Comparison of ENCODE assay signal across 8 cellular contexts in the genomic region with DNA sequence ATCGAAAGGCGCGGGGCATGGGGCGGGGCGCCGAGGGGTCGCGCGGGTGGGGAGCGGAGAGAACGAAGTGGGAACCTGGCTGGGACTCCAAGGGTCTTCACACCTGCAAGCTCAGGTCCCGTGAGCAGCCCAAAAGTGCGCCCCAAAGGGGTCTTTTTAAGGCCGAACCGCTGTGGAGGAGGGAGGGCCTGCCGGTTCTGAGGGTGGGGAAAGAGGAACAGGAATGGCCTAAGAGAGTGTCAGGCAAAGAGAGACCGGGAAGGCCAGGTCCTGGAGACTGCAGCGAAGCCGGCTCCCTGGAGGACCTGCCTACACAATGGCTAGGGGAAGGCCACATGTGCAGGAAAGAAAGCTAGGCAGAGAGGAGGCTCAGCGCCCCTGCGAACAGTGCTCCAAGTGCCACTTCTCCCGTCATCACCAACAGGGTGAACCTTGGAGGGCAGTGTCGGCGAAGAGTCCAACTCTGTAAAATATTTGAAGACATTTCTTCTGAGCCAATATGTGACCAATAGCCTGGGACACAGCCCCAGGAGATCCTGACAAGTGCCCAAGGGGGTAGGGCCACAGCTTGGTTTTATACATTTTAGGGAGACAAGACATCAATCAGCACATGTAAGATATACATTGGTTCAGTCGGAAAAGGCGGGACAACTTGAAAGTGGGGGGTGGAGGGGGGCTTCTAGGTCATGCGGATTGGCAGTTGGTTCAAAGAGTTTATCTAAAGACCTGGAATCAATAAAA. TPM values are rescaled to one million over a fixed set of nuclear protein-coding genes. Genes with fewer than 3 reads are reported as not detected.
DNase-seq lines count a peak whose midpoint lies in the region; ATAC-seq, FAIRE-seq and TF ChIP-seq lines count a peak whose summit lies in the region.

No MANE protein-coding gene starts in this region.

- H3K9ac ChIP-seq in trophoblast cell (ENCODE audit: low read length) = no peak overlapping the region

- no peak overlapping the region for H3K14ac ChIP-seq in trophoblast cell (ENCODE audit: low read length)

- TF ChIP-seq CTCF in A549 (IDR thresholded peaks at IDR 0.05) (no peak), WI38 (IDR thresholded peaks at IDR 0.05; ENCODE audit: low read depth, low read length) (no peak), heart left ventricle (IDR thresholded peaks at IDR 0.05) (no peak)

- H3K4me1 ChIP-seq in A549 (peaks cover 15% of the 10 kb centered on the region; the same call in 2 of the 3 replicates), heart left ventricle (peaks cover 4 to 46% (median 39%) of the 10 kb centered on the region in 12 donors), trophoblast cell (ENCODE audit: control insufficient read depth in 1 of 2, insufficient read depth in 2 of 2, low read length in 2 of 2) (peaks cover 13 to 15% of the 10 kb centered on the region in 2 experiments)

- H3K36me3 ChIP-seq in heart left ventricle = peaks cover 0 to 2% (median 0%) of the 10 kb centered on the region in 9 donors
- peaks cover 9 to 13% of the 10 kb centered on the region in 2 experiments for H3K36me3 ChIP-seq in trophoblast cell (ENCODE audit: control insufficient read depth in 1 of 2, insufficient read depth in 2 of 2, low read length in 2 of 2)

- DNase-seq in A549 (ENCODE audit: low read depth in 1 of 2, low spot score in 1 of 2) (peak in 1 of 2 experiments; percentile 3), heart left ventricle (peak in 1 of 5 donors; percentile 45), trophoblast cell (peak in 1 of 2 donors; percentile 15)
- no peak for DNase-seq in central memory CD4-positive, alpha-beta T cell
- no peak for DNase-seq in activated CD4-positive, alpha-beta T cell treated with anti-CD3 and anti-CD28 coated beads, Interleukin-2, amount 50 U/mL, for 4 hours

- H3K79me1 ChIP-seq in trophoblast cell (ENCODE audit: low read length) = peaks cover 9% of the 10 kb centered on the region

- H2BK12ac ChIP-seq in trophoblast cell (ENCODE audit: low read length) = no peak overlapping the region

- no peak overlapping the region for H4K12ac ChIP-seq in trophoblast cell (ENCODE audit: low read depth, low read length)

- H3K4me2 ChIP-seq in A549 = peak overlapping the region; percentile 76
- H3K4me2 ChIP-seq in trophoblast cell (ENCODE audit: low read length) = peak overlapping the region; percentile 67

- intact Hi-C loops in heart left ventricle (cut with DNase I) = loop anchor here in 1 of 10 donors (10.0 kb wide), 1 partner anchor 58 kb away; no protein-coding TSS in a partner anchor

- no peak overlapping the region for H2AK5ac ChIP-seq in trophoblast cell (ENCODE audit: low read length)

- H3K18ac ChIP-seq in trophoblast cell (ENCODE audit: low read length) = no peak overlapping the region

- no peak for TF ChIP-seq EP300 in A549 (IDR thresholded peaks at IDR 0.05)

- H3K4ac ChIP-seq in trophoblast cell (ENCODE audit: low read depth, low read length) = no peak overlapping the region

- no peak overlapping the region for H2BK120ac ChIP-seq in trophoblast cell (ENCODE audit: insufficient read depth, low read length, poor library complexity)

- POLR2A ChIA-PET in A549 (lab: Yijun Ruan, JAX) = interaction anchor here (0.6 to 1.5 kb wide), 3 partner anchors 12 to 38 kb away, joined by 4 to 6 read pairs (median 5); partner anchors contain the start of gene ESS2

- peak overlapping the region; percentile 21 for H2AFZ ChIP-seq in trophoblast cell (ENCODE audit: insufficient read depth, low read length, poor library complexity)

- CTCF ChIA-PET in A549 (lab: Yijun Ruan, JAX) = interaction anchor here (0.7 to 1.3 kb wide), 2 partner anchors 11 to 486 kb away, joined by 3 read pairs; no protein-coding TSS in a partner anchor

- peak; percentile 25 to 42; a peak in 3 of 6 replicates for ATAC-seq in A549
- peak; percentile 5 for ATAC-seq in GM21390 (IDR thresholded peaks at IDR 0.05; ENCODE audit: unreplicated experiment)
- ATAC-seq in heart left ventricle = peak in 3 of 4 donors; percentile 14 to 16 (median 15)
- no peak for ATAC-seq in HG02623 (IDR thresholded peaks at IDR 0.05; ENCODE audit: unreplicated experiment)

- H4K91ac ChIP-seq in trophoblast cell (ENCODE audit: low read depth, low read length) = no peak overlapping the region

- H4K8ac ChIP-seq in trophoblast cell (ENCODE audit: low read depth, low read length) = peak overlapping the region; percentile 42

- no peak overlapping the region for H3K23ac ChIP-seq in trophoblast cell (ENCODE audit: low read length)

- no peak overlapping the region for H2BK5ac ChIP-seq in trophoblast cell (ENCODE audit: low read depth, low read length, poor library complexity)

- H3K27ac ChIP-seq in A549 (peak overlapping the region; percentile 14 to 79; a peak in 4 of 6 replicates), heart left ventricle (peak overlapping the region in 10 of 12 donors; percentile 13 to 98 (median 70)), trophoblast cell (ENCODE audit: low read depth, low read length) (no peak overlapping the region)

- H3K9me3 ChIP-seq in A549 (no peaks in the 10 kb centered on the region), heart left ventricle (no peaks in the 10 kb centered on the region), trophoblast cell (ENCODE audit: insufficient read depth, low read depth, low read length) (peaks cover 2% of the 10 kb centered on the region)

- no peak for TF ChIP-seq RAD21 in A549 (conservative IDR thresholded peaks at IDR 0.05 in 1 of 2, IDR thresholded peaks at IDR 0.05 in 1 of 2)

- WGBS in A549 (ENCODE audit: missing lambda C conversion rate) = 57% methylated on average over 15 of the region's 27 CpGs
- WGBS in heart left ventricle, 4 donors = 19 to 28% (median 24%) methylated on average over 17 to 27 of the region's 27 CpGs
- WGBS in trophoblast cell (ENCODE audit: extremely low coverage, insufficient coverage, insufficient read length) = no CpG with 5 or more reads among the region's 27 CpGs

- FAIRE-seq in A549 (lab: Jason Lieb, UNC) = no peak

- TF ChIP-seq POLR2A in A549 (IDR thresholded peaks at IDR 0.05; ENCODE audit: low read length) (no peak), heart left ventricle (IDR thresholded peaks at IDR 0.05) (no peak)

- H3K79me2 ChIP-seq in trophoblast cell (ENCODE audit: control insufficient read depth, insufficient read depth, low read length, poor library complexity) = peaks cover 25% of the 10 kb centered on the region

- H3K4me3 ChIP-seq in A549 (peak overlapping the region; percentile 86), WI38 (ENCODE audit: low read depth, low read length) (peak overlapping the region; percentile 56), heart left ventricle (peak overlapping the region; percentile 86 to 98 (median 94)), trophoblast cell (ENCODE audit: low read depth, low read length) (peak overlapping the region; percentile 63)

- H3K27me3 ChIP-seq in heart left ventricle = no peaks in the 10 kb centered on the region
- no peaks in the 10 kb centered on the region for H3K27me3 ChIP-seq in trophoblast cell (ENCODE audit: insufficient read depth, low read length)

TF ChIP-seq in A549, 52 proteins besides CTCF, POLR2A, EP300 and RAD21 (continues in another document):
- TF ChIP-seq SMC3 (IDR thresholded peaks at IDR 0.05) (no peak), BHLHE40 (IDR thresholded peaks at IDR 0.05; ENCODE audit: low read depth, low read length) (no peak)

RNA-seq across cellular contexts. Expression of gene DGCR2, which starts 0.7 kb away (rescaled TPM):
- polyA plus RNA-seq in A549 (2011; rRNA removed) (10.6 and 12.9 TPM in 2 replicates), A549 (2017; fragmentation: RNase III; extraction: RNeasy Plus Mini Kit Qiagen cat#74134 plus additional on column Dnase treatment) (17.7 to 17.9 TPM (median 17.8 TPM) in 3 replicates), heart left ventricle (10 to 100 TPM; 26.0 to 51.5 TPM)
- 11.2 and 14.9 TPM in 2 replicates for polyA plus RNA-seq in A549 (2012; cell fraction: cytosol; rRNA removed)
- 31.8 and 37.2 TPM in 2 replicates for polyA plus RNA-seq in A549 (2012; cell fraction: nucleus; rRNA removed)
- polyA minus RNA-seq in A549 (2011; rRNA and poly(A)+ RNA removed) = 17.8 and 19.4 TPM in 2 replicates
- total RNA-seq in heart left ventricle = 10 to 100 TPM; 36.1 to 53.3 (median 41.2) TPM
- 38.8 and 39.4 TPM in 2 replicates for polyA plus RNA-seq in trophoblast cell (2013)

RNA-seq across cellular contexts. Expression of gene TSSK2, which starts 8.2 kb away (rescaled TPM):
- polyA plus RNA-seq in A549 (2011; rRNA removed) (not detected in 2 replicates), A549 (2017; fragmentation: RNase III; extraction: RNeasy Plus Mini Kit Qiagen cat#74134 plus additional on column Dnase treatment) (not detected in 3 replicates), heart left ventricle (under 1 TPM; 0.04 to 0.19 TPM)
- not detected in 2 replicates for polyA plus RNA-seq in A549 (2012; cell fraction: cytosol; rRNA removed)
- not detected in 2 replicates for polyA plus RNA-seq in A549 (2012; cell fraction: nucleus; rRNA removed)
- polyA minus RNA-seq in A549 (2011; rRNA and poly(A)+ RNA removed) = not detected in 2 replicates
- under 1 TPM in 1 of 9 donors, not detected in 8; 0.12 TPM for total RNA-seq in heart left ventricle
- polyA plus RNA-seq in trophoblast cell (2013) = not detected in 2 replicates

RNA-seq across cellular contexts. Expression of gene ESS2, which starts 21.5 kb away (rescaled TPM):
- polyA plus RNA-seq in A549 (2011; rRNA removed) = 4.7 and 5.2 TPM in 2 replicates
- polyA plus RNA-seq in A549 (2012; cell fraction: cytosol; rRNA removed) = 9.6 and 10.5 TPM in 2 replicates
- polyA plus RNA-seq in A549 (2012; cell fraction: nucleus; rRNA removed) = 17.8 and 19.1 TPM in 2 replicates
- 9.0 to 10.0 TPM (median 9.4 TPM) in 3 replicates for polyA plus RNA-seq in A549 (2017; fragmentation: RNase III; extraction: RNeasy Plus Mini Kit Qiagen cat#74134 plus additional on column Dnase treatment)
- 3.3 and 3.4 TPM in 2 replicates for polyA minus RNA-seq in A549 (2011; rRNA and poly(A)+ RNA removed)
- total RNA-seq in heart left ventricle = 10 to 100 TPM in 4 of 9 donors, 1 to 10 TPM in 5; 7.8 to 14.4 (median 9.6) TPM
- polyA plus RNA-seq in heart left ventricle = 10 to 100 TPM; 11.2 to 14.7 TPM
- 10.5 and 10.8 TPM in 2 replicates for polyA plus RNA-seq in trophoblast cell (2013)

RNA-seq across cellular contexts. Expression of gene GSC2, which starts 27.2 kb away (rescaled TPM):
- polyA plus RNA-seq in A549 (2011; rRNA removed) (not detected in 2 replicates), A549 (2017; fragmentation: RNase III; extraction: RNeasy Plus Mini Kit Qiagen cat#74134 plus additional on column Dnase treatment) (not detected in 3 replicates), heart left ventricle (not detected)
- polyA plus RNA-seq in A549 (2012; cell fraction: cytosol; rRNA removed) = not detected in 2 replicates
- not detected in 2 replicates for polyA plus RNA-seq in A549 (2012; cell fraction: nucleus; rRNA removed)
- polyA minus RNA-seq in A549 (2011; rRNA and poly(A)+ RNA removed) = not detected in 2 replicates
- not detected for total RNA-seq in heart left ventricle
- not detected in 2 replicates for polyA plus RNA-seq in trophoblast cell (2013)

RNA-seq across cellular contexts. Expression of gene SLC25A1, which starts 55.6 kb away (rescaled TPM):
- polyA plus RNA-seq in A549 (2011; rRNA removed) (11.4 and 14.9 TPM in 2 replicates), A549 (2017; fragmentation: RNase III; extraction: RNeasy Plus Mini Kit Qiagen cat#74134 plus additional on column Dnase treatment) (48.3 to 61.7 TPM (median 60.1 TPM) in 3 replicates), heart left ventricle (10 to 100 TPM; 28.4 to 28.8 TPM)
- 36.9 and 49.9 TPM in 2 replicates for polyA plus RNA-seq in A549 (2012; cell fraction: cytosol; rRNA removed)
- polyA plus RNA-seq in A549 (2012; cell fraction: nucleus; rRNA removed) = 75.2 and 76.2 TPM in 2 replicates
- 20.9 and 21.0 TPM in 2 replicates for polyA minus RNA-seq in A549 (2011; rRNA and poly(A)+ RNA removed)
- 10 to 100 TPM; 16.1 to 35.8 (median 24.6) TPM for total RNA-seq in heart left ventricle
- polyA plus RNA-seq in trophoblast cell (2013) = 98.4 and 99.2 TPM in 2 replicates
